30 cellular contexts compared by ENCODE assay signal in genomic region chr14:77485256-77485655, GRCh38. TPM values are rescaled to one million over a fixed set of nuclear protein-coding genes. Genes with fewer than 3 reads are reported as not detected.
DNase-seq lines count a peak whose midpoint lies in the region; ATAC-seq and TF ChIP-seq lines count a peak whose summit lies in the region.
"Had no signal": no experiment of that assay in that cellular context is flagged by ENCODE, and none has a peak within 500 bp of the region (broad histone marks: within the 10 kb centered on the region; RNA-seq: fewer than 3 reads in every experiment).

No MANE protein-coding gene starts in this region.

- H3K4me1 ChIP-seq in SK-N-SH (ENCODE audit: control insufficient read depth in 1 of 2, insufficient read depth in 2 of 2, low read depth in 1 of 2, low read length in 1 of 2): no peaks in the 10 kb centered on the region; a peak in 1 of 4 replicates
- peaks cover 30% of the 10 kb centered on the region for H3K4me1 ChIP-seq in mesenchymal stem cell (ENCODE audit: control insufficient read depth, insufficient read depth, low read depth, low read length)
- H3K4me1 ChIP-seq: heart right ventricle, suprapubic skin had no signal

- no peak for TF ChIP-seq EP300 in SK-N-SH (IDR thresholded peaks at IDR 0.05; ENCODE audit: borderline replicate concordance in 1 of 2, low read depth in 1 of 2, low read length in 1 of 2)

- H3K27me3 ChIP-seq in SK-N-SH (ENCODE audit: insufficient read depth): no peaks in the 10 kb centered on the region
- H3K27me3 ChIP-seq in mesenchymal stem cell (ENCODE audit: control insufficient read depth in 1 of 2, insufficient read depth in 1 of 2, low read length in 2 of 2): peaks cover 4 to 12% of the 10 kb centered on the region in 2 experiments
- H3K27me3 ChIP-seq: heart right ventricle, suprapubic skin had no signal

- H3K27ac ChIP-seq in SK-N-SH (ENCODE audit: low read depth in 2 of 2, low read length in 1 of 2) (peak overlapping the region in 1 of 2 experiments; percentile 29; a peak in 1 of 4 replicates), mesenchymal stem cell (ENCODE audit: low read length, poor library complexity, severe bottlenecking) (no peak overlapping the region)
- H3K27ac ChIP-seq: epithelial cell of prostate, heart right ventricle, suprapubic skin had no signal

- POLR2A ChIA-PET in SK-N-SH (lab: Yijun Ruan, JAX): no interaction called here

- H3K14ac ChIP-seq in mesenchymal stem cell (ENCODE audit: low read length in 2 of 2): no peak overlapping the region

- WGBS in SK-N-SH (ENCODE audit: low lambda C conversion rate): 86% methylated on average over 3 of the region's 3 CpGs
- WGBS in mesenchymal stem cell: 87% methylated on average over 3 of the region's 3 CpGs

- H3K9ac ChIP-seq in SK-N-SH: no peak overlapping the region
- H3K9ac ChIP-seq in mesenchymal stem cell (ENCODE audit: low read length): no peak overlapping the region

- CTCF ChIA-PET in SK-N-SH (lab: Yijun Ruan, JAX): no interaction called here

- no peaks in the 10 kb centered on the region for H3F3A ChIP-seq in SK-N-SH (replicated peaks; ENCODE audit: insufficient read depth)

- H3K4ac ChIP-seq in mesenchymal stem cell (ENCODE audit: low read depth in 1 of 2, low read length in 2 of 2): no peak overlapping the region

- H3K18ac ChIP-seq in mesenchymal stem cell (ENCODE audit: low read depth in 1 of 2, low read length in 2 of 2): no peak overlapping the region

- H3K4me2 ChIP-seq in SK-N-SH: no peak overlapping the region
- no peak overlapping the region for H3K4me2 ChIP-seq in mesenchymal stem cell (ENCODE audit: low read length, poor library complexity, severe bottlenecking)

- peak; percentile 23 for DNase-seq in AG08396 (ENCODE audit: low spot score)
- DNase-seq in GM13976 (ENCODE audit: low spot score): peak; percentile 14
- peak; percentile 32 for DNase-seq in SK-N-SH
- no peak for DNase-seq in mesenchymal stem cell
- DNase-seq in DMS53 treated with DMSO at 0.1 percent for 48 hours (lab: John Stamatoyannopoulos, UW; ENCODE audit: unreplicated experiment): no peak
- DNase-seq in activated gamma-delta T cell treated with Interleukin-2 at 50 U/mL for 16 hours: no peak
- DNase-seq: ACHN; activated B cell treated with CpG ODN at 0.5 μM for 24 hours; activated CD4-positive, alpha-beta T cell treated with anti-CD3 and anti-CD28 coated beads, Interleukin-2, amount 50 U/mL, for 48 hours; activated CD8-positive, alpha-beta memory T cell treated with anti-CD3 and anti-CD28 coated beads, Interleukin-2, amount 50 U/mL, for 4 hours; activated naive CD8-positive, alpha-beta T cell treated with anti-CD3 and anti-CD28 coated beads, Interleukin-2, amount 10 ng/mL, durations not matched to agents 7 days and 5 days; effector CD4-positive, alpha-beta T cell; heart right ventricle; Kasumi-1; left cardiac atrium; naive thymus-derived CD4-positive, alpha-beta T cell; NCI-H1092; NCI-H187; NCI-H2227 treated with DMSO at 0.1 percent for 48 hours; NCI-H774; retina; stimulated activated CD4-positive, alpha-beta T cell treated with anti-CD3 and anti-CD28 coated beads, Interleukin-2, amount 100 ng/mL, for 48 hours; T-helper 9 cell had no signal

- H3K23ac ChIP-seq in mesenchymal stem cell (ENCODE audit: low read length in 2 of 2): no peak overlapping the region

- no peaks in the 10 kb centered on the region for H4K20me1 ChIP-seq in SK-N-SH (ENCODE audit: insufficient read depth)

- peak overlapping the region; percentile 6 for H2AK5ac ChIP-seq in mesenchymal stem cell (ENCODE audit: low read length, severe bottlenecking)

- no peak overlapping the region for H2AFZ ChIP-seq in SK-N-SH (ENCODE audit: low read depth)
- no peak overlapping the region for H2AFZ ChIP-seq in mesenchymal stem cell (ENCODE audit: low read depth, low read length)

- H3K9me3 ChIP-seq in SK-N-SH: no peaks in the 10 kb centered on the region
- no peaks in the 10 kb centered on the region for H3K9me3 ChIP-seq in mesenchymal stem cell (ENCODE audit: control insufficient read depth, low read length)
- H3K9me3 ChIP-seq: heart right ventricle, suprapubic skin had no signal

- H2BK15ac ChIP-seq in mesenchymal stem cell (ENCODE audit: low read depth, poor library complexity, severe bottlenecking): no peak overlapping the region

- no peaks in the 10 kb centered on the region for H3K9me2 ChIP-seq in SK-N-SH

- H3K4me3 ChIP-seq in SK-N-SH (ENCODE audit: low read depth in 2 of 2, low read length in 1 of 2) (no peak overlapping the region), mesenchymal stem cell (ENCODE audit: insufficient read depth in 1 of 2, low read depth in 1 of 2, low read length in 2 of 2) (no peak overlapping the region)
- H3K4me3 ChIP-seq: heart right ventricle, suprapubic skin had no signal

- H2BK5ac ChIP-seq in mesenchymal stem cell (ENCODE audit: low read depth, low read length, poor library complexity, severe bottlenecking): no peak overlapping the region

- ATAC-seq in HG02870 (IDR thresholded peaks at IDR 0.05; ENCODE audit: unreplicated experiment): no peak
- no peak for ATAC-seq in HG03039 (IDR thresholded peaks at IDR 0.05; ENCODE audit: unreplicated experiment)
- ATAC-seq: activated T-helper 17 cell treated with anti-CD3 and anti-CD28 coated beads, Interleukin-2, amount 50 U/mL, for 72 hours; naive thymus-derived CD4-positive, alpha-beta T cell; stimulated activated effector memory CD8-positive, alpha-beta T cell treated with anti-CD3 and anti-CD28 coated beads, Interleukin-12 subunit alpha, Interleukin-12 subunit beta, amount 100 ng/mL, for 72 hours had no signal

- in situ Hi-C loops in GM13976 (cut with MboI; ENCODE audit: low sequenced_read_pairs, unreplicated experiment): no loop called here

- no peak for TF ChIP-seq RAD21 in SK-N-SH (IDR thresholded peaks at IDR 0.05; ENCODE audit: low read length)

- no peak overlapping the region for H2BK12ac ChIP-seq in mesenchymal stem cell (ENCODE audit: low read length in 2 of 2)

- no peaks in the 10 kb centered on the region for H3K36me3 ChIP-seq in SK-N-SH (replicated peaks in 1 of 2; ENCODE audit: control insufficient read depth in 1 of 2, insufficient read depth in 2 of 2, low read length in 1 of 2)
- no peaks in the 10 kb centered on the region for H3K36me3 ChIP-seq in mesenchymal stem cell (ENCODE audit: control insufficient read depth in 1 of 2, insufficient read depth in 2 of 2, low read depth in 1 of 2, low read length in 2 of 2)
- H3K36me3 ChIP-seq: heart right ventricle, suprapubic skin had no signal

- no peak overlapping the region for H4K8ac ChIP-seq in mesenchymal stem cell (ENCODE audit: low read length)

- H4K91ac ChIP-seq in mesenchymal stem cell (ENCODE audit: low read length): no peak overlapping the region

- no peak overlapping the region for H2BK120ac ChIP-seq in mesenchymal stem cell (ENCODE audit: low read depth, low read length)

- no peaks in the 10 kb centered on the region for H3K79me2 ChIP-seq in SK-N-SH (ENCODE audit: insufficient read depth)

- TF ChIP-seq CTCF in GM13976 (IDR thresholded peaks at IDR 0.05; ENCODE audit: borderline replicate concordance, control extremely low read depth, extremely low read depth, insufficient read depth, missing control alignments) (no peak), SK-N-SH (IDR thresholded peaks at IDR 0.05) (no peak)

- H3K79me1 ChIP-seq in mesenchymal stem cell (replicated peaks; ENCODE audit: low read length, poor library complexity, severe bottlenecking): no peaks in the 10 kb centered on the region

TF ChIP-seq in SK-N-SH, 30 proteins besides CTCF, POLR2A, EP300 and RAD21 (continues in another document):
- TF ChIP-seq TCF12 (IDR thresholded peaks at IDR 0.05) (no peak), RXRA (IDR thresholded peaks at IDR 0.05; ENCODE audit: borderline replicate concordance, low read depth) (no peak), GABPA (IDR thresholded peaks at IDR 0.05; ENCODE audit: low read depth) (no peak), RFX5 (IDR thresholded peaks at IDR 0.05; ENCODE audit: low read length) (no peak), USF2 (IDR thresholded peaks at IDR 0.05; ENCODE audit: borderline replicate concordance, low read depth, low read length) (no peak), SIN3A (IDR thresholded peaks at IDR 0.05; ENCODE audit: borderline replicate concordance, low read depth, low read length) (no peak), GATA2 (CRISPR knock-in tag; IDR thresholded peaks at IDR 0.05) (no peak), MXI1 (IDR thresholded peaks at IDR 0.05; ENCODE audit: low read depth, low read length) (no peak), JUND (IDR thresholded peaks at IDR 0.05) (no peak), FOXJ3 (CRISPR knock-in tag; IDR thresholded peaks at IDR 0.05) (no peak)
- TF ChIP-seq, protein P1, sequence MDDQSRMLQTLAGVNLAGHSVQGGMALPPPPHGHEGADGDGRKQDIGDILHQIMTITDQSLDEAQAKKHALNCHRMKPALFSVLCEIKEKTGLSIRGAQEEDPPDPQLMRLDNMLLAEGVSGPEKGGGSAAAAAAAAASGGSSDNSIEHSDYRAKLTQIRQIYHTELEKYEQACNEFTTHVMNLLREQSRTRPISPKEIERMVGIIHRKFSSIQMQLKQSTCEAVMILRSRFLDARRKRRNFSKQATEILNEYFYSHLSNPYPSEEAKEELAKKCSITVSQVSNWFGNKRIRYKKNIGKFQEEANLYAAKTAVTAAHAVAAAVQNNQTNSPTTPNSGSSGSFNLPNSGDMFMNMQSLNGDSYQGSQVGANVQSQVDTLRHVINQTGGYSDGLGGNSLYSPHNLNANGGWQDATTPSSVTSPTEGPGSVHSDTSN (IDR thresholded peaks at IDR 0.05): no peak

RNA-seq across cellular contexts. Expression of gene ISM2, which starts 13.4 kb away (rescaled TPM):
- polyA plus RNA-seq in SK-N-SH (2012; rRNA removed): 0.08 and 0.20 TPM in 2 replicates
- polyA plus RNA-seq in SK-N-SH (2012; cell fraction: cytosol; rRNA removed): 0.01 and 0.08 TPM in 2 replicates
- 0.14 TPM in 1 of 2 replicates, not detected in the other for polyA plus RNA-seq in SK-N-SH (2012; cell fraction: nucleus; rRNA removed)
- polyA plus RNA-seq in mesenchymal stem cell (2013, experiment 1 of 2): not detected
- polyA plus RNA-seq in mesenchymal stem cell (2013, experiment 2 of 2): 0.03 TPM
- polyA plus RNA-seq: CD14-positive monocyte; heart right ventricle; naive thymus-derived CD4-positive, alpha-beta T cell had no signal

RNA-seq across cellular contexts. Expression of gene AHSA1, which starts 27.4 kb away (rescaled TPM):
- polyA plus RNA-seq in SK-N-SH (2012; rRNA removed): 366 and 439 TPM in 2 replicates
- polyA plus RNA-seq in SK-N-SH (2012; cell fraction: cytosol; rRNA removed): 486 and 518 TPM in 2 replicates
- polyA plus RNA-seq in SK-N-SH (2012; cell fraction: nucleus; rRNA removed): 107 and 186 TPM in 2 replicates
- polyA plus RNA-seq in mesenchymal stem cell (2013, experiment 1 of 2): 73.7 TPM
- 71.2 TPM for polyA plus RNA-seq in mesenchymal stem cell (2013, experiment 2 of 2)

RNA-seq across cellular contexts. Expression of gene VIPAS39, which starts 27.9 kb away (rescaled TPM):
- polyA plus RNA-seq in SK-N-SH (2012; rRNA removed): 20.8 and 29.2 TPM in 2 replicates
- 22.3 and 23.3 TPM in 2 replicates for polyA plus RNA-seq in SK-N-SH (2012; cell fraction: cytosol; rRNA removed)
- polyA plus RNA-seq in SK-N-SH (2012; cell fraction: nucleus; rRNA removed): 28.1 and 45.4 TPM in 2 replicates
- 20.5 TPM for polyA plus RNA-seq in mesenchymal stem cell (2013, experiment 1 of 2)
- 19.9 TPM for polyA plus RNA-seq in mesenchymal stem cell (2013, experiment 2 of 2)

Comparison
In these comparisons a context has a peak if more than half of its experiments do, and no peak if none do; other contexts are left out.
1. DNase-seq: peak in AG08396 (single experiment), GM13976 (single experiment) and SK-N-SH (single experiment); none in mesenchymal stem cell (single experiment), DMS53 treated with DMSO at 0.1 percent for 48 hours (single experiment) and activated gamma-delta T cell treated with Interleukin-2 at 50 U/mL for 16 hours (single experiment).